Comparison of ENCODE assay signal across 8 cellular contexts in genomic region chr5:68187268-68188055, GRCh38. TPM values are rescaled to one million over a fixed set of nuclear protein-coding genes. Genes with fewer than 3 reads are reported as not detected.
A peak's percentile ranks its signal among the peaks of the same experiment; 100 is the strongest.
DNase-seq lines count a peak whose midpoint lies in the region; ATAC-seq and TF ChIP-seq lines count a peak whose summit lies in the region.

No MANE protein-coding gene starts in this region.

- peaks cover 3% of the 10 kb centered on the region for H3K27me3 Mint-ChIP-seq in neural progenitor cell (ENCODE audit: insufficient read depth, low read depth)

- H4K20me1 ChIP-seq in neural progenitor cell (ENCODE audit: low read depth) = no peaks in the 10 kb centered on the region

- peak overlapping the region; percentile 75 for H3K4me3 Mint-ChIP-seq in neural progenitor cell

- H3K27me3 ChIP-seq in neural progenitor cell = peaks cover 16% of the 10 kb centered on the region

- no peaks in the 10 kb centered on the region for H3K9me3 ChIP-seq in neural progenitor cell (ENCODE audit: low read depth)

- H3K27ac ChIP-seq in angular gyrus (ENCODE audit: low read depth, low read length) (peak overlapping the region; percentile 84), neural progenitor cell (no peak overlapping the region)

- H3K4me1 ChIP-seq in neural progenitor cell = peaks cover 8% of the 10 kb centered on the region

- no peaks in the 10 kb centered on the region for H3K79me2 ChIP-seq in neural progenitor cell (ENCODE audit: low read depth)

- H3K4me2 ChIP-seq in neural progenitor cell = peak overlapping the region; percentile 77

- DNase-seq in Ammon's horn (ENCODE audit: low spot score) (peak; percentile 95), left ventricle myocardium superior (peak; percentile 63), neural progenitor cell (ENCODE audit: low spot score) (peak; percentile 72), MV-4-11 (lab: John Stamatoyannopoulos, UW) (no peak), NCI-H2081 treated with DMSO at 0.1 percent for 48 hours (lab: John Stamatoyannopoulos, UW) (no peak), NCI-H1105 (lab: John Stamatoyannopoulos, UW) (no peak)

- H3K9me3 Mint-ChIP-seq in neural progenitor cell = peaks cover 4% of the 10 kb centered on the region

- no peaks in the 10 kb centered on the region for H3K36me3 ChIP-seq in neural progenitor cell

- H2AFZ ChIP-seq in neural progenitor cell (replicated peaks) = peak overlapping the region; percentile 99

- peaks cover 38% of the 10 kb centered on the region for H3K4me1 Mint-ChIP-seq in neural progenitor cell

- peak overlapping the region; percentile 42 for H3K4me3 ChIP-seq in neural progenitor cell

- ATAC-seq in left ventricle myocardium superior = peak; percentile 80
- no peak for ATAC-seq in HG03520 (IDR thresholded peaks at IDR 0.05; ENCODE audit: unreplicated experiment)

- peaks cover 10% of the 10 kb centered on the region for H3F3A ChIP-seq in neural progenitor cell (ENCODE audit: low read depth)

- no peaks in the 10 kb centered on the region for H3K36me3 Mint-ChIP-seq in neural progenitor cell

- no peak for TF ChIP-seq CTCF in neural progenitor cell (IDR thresholded peaks at IDR 0.05)

- intact Hi-C loops in left ventricle myocardium superior (cut with micrococcal nuclease) = no loop called here

- no peak overlapping the region for H3K9ac ChIP-seq in neural progenitor cell

- H3K27ac Mint-ChIP-seq in neural progenitor cell = peak overlapping the region; percentile 99

RNA-seq across cellular contexts. Expression of gene PIK3R1, which starts 28.1 kb away (rescaled TPM):
- total RNA-seq in left ventricle myocardium superior (119 TPM), neural progenitor cell (ENCODE audit: low replicate concordance) (19.7 and 24.2 TPM in 2 replicates)

Comparison
In these comparisons a context has a peak if more than half of its experiments do, and no peak if none do; other contexts are left out.
1. DNase-seq: peak in Ammon's horn (single experiment), left ventricle myocardium superior (single experiment) and neural progenitor cell (single experiment); none in MV-4-11 (single experiment), NCI-H2081 treated with DMSO at 0.1 percent for 48 hours (single experiment) and NCI-H1105 (single experiment).